ENCODE assay signal across 3 cellular contexts in the genomic region with DNA sequence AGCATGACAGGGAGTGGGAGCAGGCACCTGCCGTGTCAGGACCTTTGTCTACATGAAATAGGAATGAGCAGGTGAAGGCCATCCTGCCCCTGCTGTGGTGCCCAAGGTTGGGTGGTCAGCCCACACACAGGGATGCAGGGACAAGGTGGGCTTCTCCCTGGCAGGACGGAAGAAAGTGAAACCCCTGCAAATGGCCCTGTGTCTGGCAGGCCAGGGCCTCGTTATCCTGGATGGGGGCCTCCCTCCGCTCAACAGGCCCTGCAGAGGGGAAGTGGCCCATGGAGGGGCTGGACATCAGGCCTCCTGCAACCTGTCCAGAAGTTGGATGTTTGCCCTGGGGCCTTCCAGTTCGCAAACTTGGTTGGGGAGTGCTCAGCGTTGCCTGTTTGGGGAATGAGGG.
A peak's percentile ranks its signal among the peaks of the same experiment; 100 is the strongest.
TF ChIP-seq lines count a peak whose summit lies in the region.

No MANE protein-coding gene starts in this region.

TF ChIP-seq in WTC11, 78 proteins besides CTCF, POLR2A, EP300 and RAD21:
- TF ChIP-seq, protein P1, sequence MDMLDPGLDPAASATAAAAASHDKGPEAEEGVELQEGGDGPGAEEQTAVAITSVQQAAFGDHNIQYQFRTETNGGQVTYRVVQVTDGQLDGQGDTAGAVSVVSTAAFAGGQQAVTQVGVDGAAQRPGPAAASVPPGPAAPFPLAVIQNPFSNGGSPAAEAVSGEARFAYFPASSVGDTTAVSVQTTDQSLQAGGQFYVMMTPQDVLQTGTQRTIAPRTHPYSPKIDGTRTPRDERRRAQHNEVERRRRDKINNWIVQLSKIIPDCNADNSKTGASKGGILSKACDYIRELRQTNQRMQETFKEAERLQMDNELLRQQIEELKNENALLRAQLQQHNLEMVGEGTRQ (CRISPR knock-in tag; IDR thresholded peaks at IDR 0.05) = no peak
- TF ChIP-seq FOXK1 (CRISPR knock-in tag; IDR thresholded peaks at IDR 0.05) = no peak
- TF ChIP-seq, protein P2, sequence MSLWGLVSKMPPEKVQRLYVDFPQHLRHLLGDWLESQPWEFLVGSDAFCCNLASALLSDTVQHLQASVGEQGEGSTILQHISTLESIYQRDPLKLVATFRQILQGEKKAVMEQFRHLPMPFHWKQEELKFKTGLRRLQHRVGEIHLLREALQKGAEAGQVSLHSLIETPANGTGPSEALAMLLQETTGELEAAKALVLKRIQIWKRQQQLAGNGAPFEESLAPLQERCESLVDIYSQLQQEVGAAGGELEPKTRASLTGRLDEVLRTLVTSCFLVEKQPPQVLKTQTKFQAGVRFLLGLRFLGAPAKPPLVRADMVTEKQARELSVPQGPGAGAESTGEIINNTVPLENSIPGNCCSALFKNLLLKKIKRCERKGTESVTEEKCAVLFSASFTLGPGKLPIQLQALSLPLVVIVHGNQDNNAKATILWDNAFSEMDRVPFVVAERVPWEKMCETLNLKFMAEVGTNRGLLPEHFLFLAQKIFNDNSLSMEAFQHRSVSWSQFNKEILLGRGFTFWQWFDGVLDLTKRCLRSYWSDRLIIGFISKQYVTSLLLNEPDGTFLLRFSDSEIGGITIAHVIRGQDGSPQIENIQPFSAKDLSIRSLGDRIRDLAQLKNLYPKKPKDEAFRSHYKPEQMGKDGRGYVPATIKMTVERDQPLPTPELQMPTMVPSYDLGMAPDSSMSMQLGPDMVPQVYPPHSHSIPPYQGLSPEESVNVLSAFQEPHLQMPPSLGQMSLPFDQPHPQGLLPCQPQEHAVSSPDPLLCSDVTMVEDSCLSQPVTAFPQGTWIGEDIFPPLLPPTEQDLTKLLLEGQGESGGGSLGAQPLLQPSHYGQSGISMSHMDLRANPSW (CRISPR knock-in tag; conservative IDR thresholded peaks at IDR 0.05; ENCODE audit: low read depth) = no peak
- TF ChIP-seq, protein P3, sequence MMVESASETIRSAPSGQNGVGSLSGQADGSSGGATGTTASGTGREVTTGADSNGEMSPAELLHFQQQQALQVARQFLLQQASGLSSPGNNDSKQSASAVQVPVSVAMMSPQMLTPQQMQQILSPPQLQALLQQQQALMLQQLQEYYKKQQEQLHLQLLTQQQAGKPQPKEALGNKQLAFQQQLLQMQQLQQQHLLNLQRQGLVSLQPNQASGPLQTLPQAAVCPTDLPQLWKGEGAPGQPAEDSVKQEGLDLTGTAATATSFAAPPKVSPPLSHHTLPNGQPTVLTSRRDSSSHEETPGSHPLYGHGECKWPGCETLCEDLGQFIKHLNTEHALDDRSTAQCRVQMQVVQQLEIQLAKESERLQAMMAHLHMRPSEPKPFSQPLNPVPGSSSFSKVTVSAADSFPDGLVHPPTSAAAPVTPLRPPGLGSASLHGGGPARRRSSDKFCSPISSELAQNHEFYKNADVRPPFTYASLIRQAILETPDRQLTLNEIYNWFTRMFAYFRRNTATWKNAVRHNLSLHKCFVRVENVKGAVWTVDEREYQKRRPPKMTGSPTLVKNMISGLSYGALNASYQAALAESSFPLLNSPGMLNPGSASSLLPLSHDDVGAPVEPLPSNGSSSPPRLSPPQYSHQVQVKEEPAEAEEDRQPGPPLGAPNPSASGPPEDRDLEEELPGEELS (CRISPR knock-in tag; IDR thresholded peaks at IDR 0.05) = 0 out of 2 replicates have a peak, but pooled peaks have one; percentile 30

TF ChIP-seq in HepG2, 621 proteins besides CTCF, POLR2A, EP300 and RAD21:
- TF ChIP-seq POLR2G (IDR thresholded peaks at IDR 0.05; ENCODE audit: low read depth, low read length) (peak; percentile 33; the same call in 1 of the 2 replicates), AGO1 (IDR thresholded peaks at IDR 0.05; ENCODE audit: low read depth, low read length, poor library complexity, severe bottlenecking) (peak; percentile 65), AGO2 (optimal IDR thresholded peaks at IDR 0.05; ENCODE audit: low read depth, low read length) (peak; percentile 94), ZNF326 (CRISPR knock-in tag; IDR thresholded peaks at IDR 0.05; ENCODE audit: borderline replicate concordance) (0 out of 2 replicates have a peak, but pooled peaks have one; percentile 24), KDM5A (IDR thresholded peaks at IDR 0.05; ENCODE audit: borderline replicate concordance, low read length) (no peak)
TF ChIP-seq in HepG2: peak in this region for 4.

TF ChIP-seq in SK-N-SH treated with all-trans-retinoic acid at 6 μM for 48 hours, 23 proteins besides CTCF, POLR2A, EP300 and RAD21:
- TF ChIP-seq ZNF8 (CRISPR knock-in tag; IDR thresholded peaks at IDR 0.05) (no peak), PPARA (CRISPR knock-in tag; IDR thresholded peaks at IDR 0.05; ENCODE audit: borderline replicate concordance) (no peak), RARB (CRISPR knock-in tag; IDR thresholded peaks at IDR 0.05) (no peak), CSDC2 (CRISPR knock-in tag; IDR thresholded peaks at IDR 0.05) (no peak), ZFP3 (CRISPR knock-in tag; IDR thresholded peaks at IDR 0.05) (no peak), TCF4 (CRISPR knock-in tag; IDR thresholded peaks at IDR 0.05; ENCODE audit: borderline replicate concordance) (no peak), TOX (CRISPR knock-in tag; IDR thresholded peaks at IDR 0.05; ENCODE audit: borderline replicate concordance) (no peak), ZNF565 (CRISPR knock-in tag; conservative IDR thresholded peaks at IDR 0.05; ENCODE audit: low read depth) (no peak)
- TF ChIP-seq, protein P4, sequence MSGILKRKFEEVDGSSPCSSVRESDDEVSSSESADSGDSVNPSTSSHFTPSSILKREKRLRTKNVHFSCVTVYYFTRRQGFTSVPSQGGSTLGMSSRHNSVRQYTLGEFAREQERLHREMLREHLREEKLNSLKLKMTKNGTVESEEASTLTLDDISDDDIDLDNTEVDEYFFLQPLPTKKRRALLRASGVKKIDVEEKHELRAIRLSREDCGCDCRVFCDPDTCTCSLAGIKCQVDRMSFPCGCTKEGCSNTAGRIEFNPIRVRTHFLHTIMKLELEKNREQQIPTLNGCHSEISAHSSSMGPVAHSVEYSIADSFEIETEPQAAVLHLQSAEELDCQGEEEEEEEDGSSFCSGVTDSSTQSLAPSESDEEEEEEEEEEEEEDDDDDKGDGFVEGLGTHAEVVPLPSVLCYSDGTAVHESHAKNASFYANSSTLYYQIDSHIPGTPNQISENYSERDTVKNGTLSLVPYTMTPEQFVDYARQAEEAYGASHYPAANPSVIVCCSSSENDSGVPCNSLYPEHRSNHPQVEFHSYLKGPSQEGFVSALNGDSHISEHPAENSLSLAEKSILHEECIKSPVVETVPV (CRISPR knock-in tag; IDR thresholded peaks at IDR 0.05) = no peak
- TF ChIP-seq, protein P5, sequence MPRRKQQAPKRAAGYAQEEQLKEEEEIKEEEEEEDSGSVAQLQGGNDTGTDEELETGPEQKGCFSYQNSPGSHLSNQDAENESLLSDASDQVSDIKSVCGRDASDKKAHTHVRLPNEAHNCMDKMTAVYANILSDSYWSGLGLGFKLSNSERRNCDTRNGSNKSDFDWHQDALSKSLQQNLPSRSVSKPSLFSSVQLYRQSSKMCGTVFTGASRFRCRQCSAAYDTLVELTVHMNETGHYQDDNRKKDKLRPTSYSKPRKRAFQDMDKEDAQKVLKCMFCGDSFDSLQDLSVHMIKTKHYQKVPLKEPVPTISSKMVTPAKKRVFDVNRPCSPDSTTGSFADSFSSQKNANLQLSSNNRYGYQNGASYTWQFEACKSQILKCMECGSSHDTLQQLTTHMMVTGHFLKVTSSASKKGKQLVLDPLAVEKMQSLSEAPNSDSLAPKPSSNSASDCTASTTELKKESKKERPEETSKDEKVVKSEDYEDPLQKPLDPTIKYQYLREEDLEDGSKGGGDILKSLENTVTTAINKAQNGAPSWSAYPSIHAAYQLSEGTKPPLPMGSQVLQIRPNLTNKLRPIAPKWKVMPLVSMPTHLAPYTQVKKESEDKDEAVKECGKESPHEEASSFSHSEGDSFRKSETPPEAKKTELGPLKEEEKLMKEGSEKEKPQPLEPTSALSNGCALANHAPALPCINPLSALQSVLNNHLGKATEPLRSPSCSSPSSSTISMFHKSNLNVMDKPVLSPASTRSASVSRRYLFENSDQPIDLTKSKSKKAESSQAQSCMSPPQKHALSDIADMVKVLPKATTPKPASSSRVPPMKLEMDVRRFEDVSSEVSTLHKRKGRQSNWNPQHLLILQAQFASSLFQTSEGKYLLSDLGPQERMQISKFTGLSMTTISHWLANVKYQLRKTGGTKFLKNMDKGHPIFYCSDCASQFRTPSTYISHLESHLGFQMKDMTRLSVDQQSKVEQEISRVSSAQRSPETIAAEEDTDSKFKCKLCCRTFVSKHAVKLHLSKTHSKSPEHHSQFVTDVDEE (CRISPR knock-in tag; IDR thresholded peaks at IDR 0.05) = no peak
- TF ChIP-seq, protein P6, sequence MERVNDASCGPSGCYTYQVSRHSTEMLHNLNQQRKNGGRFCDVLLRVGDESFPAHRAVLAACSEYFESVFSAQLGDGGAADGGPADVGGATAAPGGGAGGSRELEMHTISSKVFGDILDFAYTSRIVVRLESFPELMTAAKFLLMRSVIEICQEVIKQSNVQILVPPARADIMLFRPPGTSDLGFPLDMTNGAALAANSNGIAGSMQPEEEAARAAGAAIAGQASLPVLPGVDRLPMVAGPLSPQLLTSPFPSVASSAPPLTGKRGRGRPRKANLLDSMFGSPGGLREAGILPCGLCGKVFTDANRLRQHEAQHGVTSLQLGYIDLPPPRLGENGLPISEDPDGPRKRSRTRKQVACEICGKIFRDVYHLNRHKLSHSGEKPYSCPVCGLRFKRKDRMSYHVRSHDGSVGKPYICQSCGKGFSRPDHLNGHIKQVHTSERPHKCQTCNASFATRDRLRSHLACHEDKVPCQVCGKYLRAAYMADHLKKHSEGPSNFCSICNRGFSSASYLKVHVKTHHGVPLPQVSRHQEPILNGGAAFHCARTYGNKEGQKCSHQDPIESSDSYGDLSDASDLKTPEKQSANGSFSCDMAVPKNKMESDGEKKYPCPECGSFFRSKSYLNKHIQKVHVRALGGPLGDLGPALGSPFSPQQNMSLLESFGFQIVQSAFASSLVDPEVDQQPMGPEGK (CRISPR knock-in tag; IDR thresholded peaks at IDR 0.05; ENCODE audit: borderline replicate concordance) = no peak
- TF ChIP-seq, protein P7, sequence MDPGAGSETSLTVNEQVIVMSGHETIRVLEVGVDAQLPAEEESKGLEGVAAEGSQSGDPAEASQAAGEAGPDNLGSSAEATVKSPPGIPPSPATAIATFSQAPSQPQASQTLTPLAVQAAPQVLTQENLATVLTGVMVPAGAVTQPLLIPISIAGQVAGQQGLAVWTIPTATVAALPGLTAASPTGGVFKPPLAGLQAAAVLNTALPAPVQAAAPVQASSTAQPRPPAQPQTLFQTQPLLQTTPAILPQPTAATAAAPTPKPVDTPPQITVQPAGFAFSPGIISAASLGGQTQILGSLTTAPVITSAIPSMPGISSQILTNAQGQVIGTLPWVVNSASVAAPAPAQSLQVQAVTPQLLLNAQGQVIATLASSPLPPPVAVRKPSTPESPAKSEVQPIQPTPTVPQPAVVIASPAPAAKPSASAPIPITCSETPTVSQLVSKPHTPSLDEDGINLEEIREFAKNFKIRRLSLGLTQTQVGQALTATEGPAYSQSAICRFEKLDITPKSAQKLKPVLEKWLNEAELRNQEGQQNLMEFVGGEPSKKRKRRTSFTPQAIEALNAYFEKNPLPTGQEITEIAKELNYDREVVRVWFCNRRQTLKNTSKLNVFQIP (CRISPR knock-in tag; IDR thresholded peaks at IDR 0.05; ENCODE audit: borderline replicate concordance, low read depth) = no peak
